In the genomic region with DNA sequence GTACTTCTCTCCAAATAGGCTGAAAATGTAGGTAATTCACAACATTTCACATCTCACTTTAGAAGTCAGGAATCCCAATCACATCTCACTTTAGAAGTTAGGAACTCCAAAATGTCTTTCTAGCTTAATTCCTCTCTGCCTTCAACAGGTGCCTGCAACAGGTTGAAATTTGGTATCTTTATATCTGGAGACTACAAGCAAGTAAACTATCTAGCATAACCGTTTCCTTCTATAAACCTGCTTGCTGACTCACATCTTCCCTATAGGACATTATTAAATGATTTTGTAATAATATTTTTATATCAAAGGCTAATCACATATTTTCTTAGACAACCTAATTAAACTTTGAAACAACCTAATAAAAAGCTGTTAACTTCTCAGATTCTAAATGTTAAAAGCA, we compare ENCODE assay signal across 7 cellular contexts.
"Had no signal": no experiment of that assay in that cellular context is flagged by ENCODE, and none has a peak within 500 bp of the region (broad histone marks: within the 10 kb centered on the region; RNA-seq: fewer than 3 reads in every experiment).

No MANE protein-coding gene starts in this region.

- H3K4me3 ChIP-seq: HAP-1, K562 had no signal

- H3K4me1 ChIP-seq: HAP-1 had no signal

- DNase-seq: GOT3, H7, IMR-90, KG1 had no signal

- H3K36me3 ChIP-seq: HAP-1 had no signal

- ATAC-seq: HCT116, K562 had no signal
